In genomic region chr17:41634639-41635038, GRCh38 we compare ENCODE assay signal across 16 cellular contexts. TPM values are rescaled to one million over a fixed set of nuclear protein-coding genes. Genes with fewer than 3 reads are reported as not detected.
DNase-seq lines count a peak whose midpoint lies in the region; ATAC-seq and TF ChIP-seq lines count a peak whose summit lies in the region.
"Had no signal": no experiment of that assay in that cellular context is flagged by ENCODE, and none has a peak within 500 bp of the region (broad histone marks: within the 10 kb centered on the region; RNA-seq: fewer than 3 reads in every experiment).

No MANE protein-coding gene starts in this region.

- no TSS peak for BruUV-seq in MCF 10A (replicated peaks; lab: Mats Ljungman, UMichigan)

- H3K27me3 Mint-ChIP-seq in MCF 10A (ENCODE audit: insufficient read depth, unreplicated experiment): no peaks in the 10 kb centered on the region
- H3K27me3 Mint-ChIP-seq in activated naive CD4-positive, alpha-beta T cell treated with anti-CD3 and anti-CD28 coated beads for 36 hours (ENCODE audit: low read depth): no peaks in the 10 kb centered on the region
- H3K27me3 Mint-ChIP-seq: activated CD8-positive, alpha-beta memory T cell treated with anti-CD3 and anti-CD28 coated beads, Interleukin-2, amount 10 ng/mL, durations not matched to agents 7 days and 5 days had no signal

- intact Hi-C loops in breast epithelium (cut with DNase I; ENCODE audit: low total_unique reads): loop anchor here (10.0 kb wide), 1 partner anchor 80 kb away; no protein-coding TSS in a partner anchor
- intact Hi-C loops in MCF 10A (cut with micrococcal nuclease): no loop called here
- intact Hi-C loops in testis (cut with DNase I; ENCODE audit: low total_unique reads): no loop called here
- intact Hi-C loops in activated naive CD4-positive, alpha-beta T cell treated with anti-CD3 and anti-CD28 coated beads for 36 hours (cut with micrococcal nuclease): no loop called here

- CTCF ChIA-PET in MCF 10A (lab: Yijun Ruan, JAX): interaction anchor here (1.0 kb wide), 1 partner anchor 86 kb away, joined by 7 read pairs; no protein-coding TSS in a partner anchor
- CTCF ChIA-PET in activated naive CD4-positive, alpha-beta T cell treated with anti-CD3 and anti-CD28 coated beads for 36 hours (lab: Charles Lee): no interaction called here

- POLR2A ChIA-PET in MCF 10A (lab: Yijun Ruan, JAX): interaction anchor here (0.7 to 1.5 kb wide), 2 partner anchors 11 to 32 kb away, joined by 3 to 7 read pairs; no protein-coding TSS in a partner anchor

- TF ChIP-seq POLR2A in breast epithelium (IDR thresholded peaks at IDR 0.05): no peak
- TF ChIP-seq POLR2A in testis (IDR thresholded peaks at IDR 0.05): no peak

- no peak overlapping the region for H3K4me3 Mint-ChIP-seq in MCF 10A (ENCODE audit: unreplicated experiment)
- H3K4me3 Mint-ChIP-seq in activated naive CD4-positive, alpha-beta T cell treated with anti-CD3 and anti-CD28 coated beads for 36 hours: no peak overlapping the region
- H3K4me3 Mint-ChIP-seq: activated CD8-positive, alpha-beta memory T cell treated with anti-CD3 and anti-CD28 coated beads, Interleukin-2, amount 10 ng/mL, durations not matched to agents 7 days and 5 days; CD8-positive, alpha-beta T cell; T-cell had no signal

- H3K4me3 ChIP-seq in breast epithelium (peak overlapping the region in 1 of 3 donors; percentile 52), testis (no peak overlapping the region)
- H3K4me3 ChIP-seq: dorsolateral prefrontal cortex, GM23248 had no signal

- H3K9me3 ChIP-seq in breast epithelium: no peaks in the 10 kb centered on the region
- H3K9me3 ChIP-seq in testis: no peaks in the 10 kb centered on the region

- no peaks in the 10 kb centered on the region for H3K36me3 Mint-ChIP-seq in MCF 10A (ENCODE audit: insufficient read depth, unreplicated experiment)
- H3K36me3 Mint-ChIP-seq in activated naive CD4-positive, alpha-beta T cell treated with anti-CD3 and anti-CD28 coated beads for 36 hours (ENCODE audit: low read depth): no peaks in the 10 kb centered on the region
- H3K36me3 Mint-ChIP-seq: activated CD8-positive, alpha-beta memory T cell treated with anti-CD3 and anti-CD28 coated beads, Interleukin-2, amount 10 ng/mL, durations not matched to agents 7 days and 5 days; CD8-positive, alpha-beta T cell; T-cell had no signal

- WGBS in testis, 2 donors: 31 to 35% methylated on average over 4 to 7 of the region's 7 CpGs

- no peak overlapping the region for H3K27ac Mint-ChIP-seq in MCF 10A (ENCODE audit: low read depth, unreplicated experiment)
- H3K27ac Mint-ChIP-seq in activated naive CD4-positive, alpha-beta T cell treated with anti-CD3 and anti-CD28 coated beads for 36 hours: no peak overlapping the region
- H3K27ac Mint-ChIP-seq: activated CD8-positive, alpha-beta memory T cell treated with anti-CD3 and anti-CD28 coated beads, Interleukin-2, amount 10 ng/mL, durations not matched to agents 7 days and 5 days; CD8-positive, alpha-beta T cell; T-cell had no signal

- H3K4me1 Mint-ChIP-seq in MCF 10A (ENCODE audit: insufficient read depth, unreplicated experiment): no peaks in the 10 kb centered on the region
- H3K4me1 Mint-ChIP-seq in activated naive CD4-positive, alpha-beta T cell treated with anti-CD3 and anti-CD28 coated beads for 36 hours (ENCODE audit: low read depth): no peaks in the 10 kb centered on the region
- H3K4me1 Mint-ChIP-seq: activated CD8-positive, alpha-beta memory T cell treated with anti-CD3 and anti-CD28 coated beads, Interleukin-2, amount 10 ng/mL, durations not matched to agents 7 days and 5 days; T-cell had no signal

- no peak for ATAC-seq in HG02885 (IDR thresholded peaks at IDR 0.05; ENCODE audit: poor library complexity, unreplicated experiment)
- ATAC-seq: CD8-positive, alpha-beta T cell had no signal

- H3K27me3 ChIP-seq in breast epithelium: no peaks in the 10 kb centered on the region
- H3K27me3 ChIP-seq in testis: no peaks in the 10 kb centered on the region

- TF ChIP-seq CTCF in breast epithelium (IDR thresholded peaks at IDR 0.05) (no peak), MCF 10A (IDR thresholded peaks at IDR 0.05; ENCODE audit: unreplicated experiment) (no peak), testis (IDR thresholded peaks at IDR 0.05) (no peak)

- no peaks in the 10 kb centered on the region for H3K9me3 Mint-ChIP-seq in MCF 10A (ENCODE audit: unreplicated experiment)
- no peaks in the 10 kb centered on the region for H3K9me3 Mint-ChIP-seq in activated naive CD4-positive, alpha-beta T cell treated with anti-CD3 and anti-CD28 coated beads for 36 hours
- H3K9me3 Mint-ChIP-seq: CD8-positive, alpha-beta T cell; T-cell had no signal

- DNase-seq in breast epithelium (ENCODE audit: low spot score in 2 of 2): no peak
- DNase-seq in MCF 10A (ENCODE audit: unreplicated experiment): no peak
- peak; percentile 69 for DNase-seq in islet precursor cell
- no peak for DNase-seq in testis
- no peak for DNase-seq in activated naive CD4-positive, alpha-beta T cell treated with anti-CD3 and anti-CD28 coated beads for 36 hours
- DNase-seq: activated CD8-positive, alpha-beta memory T cell treated with anti-CD3 and anti-CD28 coated beads, Interleukin-2, amount 10 ng/mL, durations not matched to agents 7 days and 5 days; activated naive CD4-positive, alpha-beta T cell treated with Interleukin-2 at 50 U/mL for 16 hours; CD8-positive, alpha-beta T cell; EL; NCI-H2081 treated with DMSO at 0.1 percent for 48 hours; NCI-H526; T-cell had no signal

- H3K4me1 ChIP-seq in breast epithelium (peaks cover 0 to 6% of the 10 kb centered on the region in 2 donors), testis (peaks cover 24% of the 10 kb centered on the region)

- H3K27ac ChIP-seq in breast epithelium (peak overlapping the region; percentile 43 to 68), testis (peak overlapping the region; percentile 19 to 77)
- H3K27ac ChIP-seq: dorsolateral prefrontal cortex, GM23248 had no signal

- H3K36me3 ChIP-seq in breast epithelium (no peaks in the 10 kb centered on the region), testis (ENCODE audit: low read depth, missing control alignments) (no peaks in the 10 kb centered on the region)

RNA-seq across cellular contexts. Expression of gene KRT17, which starts 10.3 kb away (rescaled TPM):
- total RNA-seq in breast epithelium (1,000 to 10,000 TPM in 2 of 3 donors, 1 to 10 TPM in 1; 1.9 to 1,676 (median 1,373) TPM), MCF 10A (2022) (1,990 and 4,105 TPM in 2 replicates), testis (10 to 100 TPM; 13.3 to 26.0 TPM)
- 12.2 TPM for polyA plus RNA-seq in testis (ENCODE audit: insufficient read depth, low read depth, low replicate concordance)
- not detected for total RNA-seq in activated naive CD4-positive, alpha-beta T cell treated with anti-CD3 and anti-CD28 coated beads for 36 hours
- total RNA-seq: CD8-positive, alpha-beta T cell; T-cell had no signal

RNA-seq across cellular contexts. Expression of gene KRT16, which starts 22.1 kb away (rescaled TPM):
- total RNA-seq in breast epithelium (100 to 1,000 TPM in 1 of 3 donors, 10 to 100 TPM in 1, 1 to 10 TPM in 1; 2.6 to 100 (median 51.8) TPM), MCF 10A (2022) (74.5 and 109 TPM in 2 replicates), testis (not detected)
- not detected for polyA plus RNA-seq in testis (ENCODE audit: insufficient read depth, low read depth, low replicate concordance)
- not detected for total RNA-seq in activated naive CD4-positive, alpha-beta T cell treated with anti-CD3 and anti-CD28 coated beads for 36 hours
- total RNA-seq: activated CD8-positive, alpha-beta memory T cell treated with anti-CD3 and anti-CD28 coated beads, Interleukin-2, amount 10 ng/mL, durations not matched to agents 7 days and 5 days; CD8-positive, alpha-beta T cell; left colon; T-cell had no signal

RNA-seq across cellular contexts. Expression of gene KRT14, which starts 47.9 kb away (rescaled TPM):
- total RNA-seq in breast epithelium (100 to 1,000 TPM in 2 of 3 donors, under 1 TPM in 1; 0.80 to 692 (median 388) TPM), MCF 10A (2022) (696 and 1,755 TPM in 2 replicates), testis (under 1 TPM in 1 of 2 donors, not detected in 1; 0.24 TPM)
- 0.37 TPM for polyA plus RNA-seq in testis (ENCODE audit: insufficient read depth, low read depth, low replicate concordance)
- total RNA-seq in activated naive CD4-positive, alpha-beta T cell treated with anti-CD3 and anti-CD28 coated beads for 36 hours: not detected
- total RNA-seq: activated CD8-positive, alpha-beta memory T cell treated with anti-CD3 and anti-CD28 coated beads, Interleukin-2, amount 10 ng/mL, durations not matched to agents 7 days and 5 days; CD8-positive, alpha-beta T cell; dorsolateral prefrontal cortex; GM23248; T-cell had no signal

RNA-seq across cellular contexts. Expression of gene EIF1, which starts 54.0 kb away (rescaled TPM):
- total RNA-seq in breast epithelium (100 to 1,000 TPM; 217 to 850 (median 260) TPM), MCF 10A (2022) (1,945 and 2,169 TPM in 2 replicates), testis (100 to 1,000 TPM; 274 to 338 TPM)
- 1,078 TPM for polyA plus RNA-seq in testis (ENCODE audit: insufficient read depth, low read depth, low replicate concordance)
- total RNA-seq in activated naive CD4-positive, alpha-beta T cell treated with anti-CD3 and anti-CD28 coated beads for 36 hours: 1,000 to 10,000 TPM; 1,206 to 1,253 TPM
